Comparison of ENCODE assay signal across 19 cellular contexts in genomic region chr2:225072444-225072843, GRCh38. TPM values are rescaled to one million over a fixed set of nuclear protein-coding genes. Genes with fewer than 3 reads are reported as not detected.
DNase-seq lines count a peak whose midpoint lies in the region; ATAC-seq and TF ChIP-seq lines count a peak whose summit lies in the region.
"Had no signal": no experiment of that assay in that cellular context is flagged by ENCODE, and none has a peak within 500 bp of the region (broad histone marks: within the 10 kb centered on the region; RNA-seq: fewer than 3 reads in every experiment).

No MANE protein-coding gene starts in this region.

- H3K36me3 ChIP-seq in HUES6 (ENCODE audit: control insufficient read depth, insufficient read depth, low read length): no peaks in the 10 kb centered on the region
- H3K36me3 ChIP-seq: HAP-1 had no signal

- H3K4me3 Mint-ChIP-seq in WTC11: no peak overlapping the region
- H3K4me3 Mint-ChIP-seq: B cell; CD8-positive, alpha-beta T cell had no signal

- no peak for DNase-seq in WTC11 (ENCODE audit: low spot score)
- peak; percentile 9 for DNase-seq in iPS DF 19.7 (ENCODE audit: low read depth, low spot score)
- no peak for DNase-seq in islet precursor cell
- DNase-seq in NCI-H1092 treated with DMSO at 0.1 percent for 48 hours (lab: John Stamatoyannopoulos, UW): no peak
- DNase-seq: CD8-positive, alpha-beta T cell; COR-L47; DMS 273 treated with DMSO at 0.1 percent for 48 hours; DMS53; DND-41; EL had no signal

- no peaks in the 10 kb centered on the region for H3K27me3 ChIP-seq in HUES6 (ENCODE audit: control insufficient read depth, insufficient read depth, low read length)
- H3K27me3 ChIP-seq: BLaER1 treated with 17β-estradiol and CSF1 and Interleukin-3, amounts not matched to agents 10 nM and 100 nM had no signal

- peaks cover 15% of the 10 kb centered on the region for H3K36me3 Mint-ChIP-seq in WTC11
- H3K36me3 Mint-ChIP-seq: CD8-positive, alpha-beta T cell had no signal

- no peak for TF ChIP-seq CTCF in WTC11 (IDR thresholded peaks at IDR 0.05)

- peaks cover 33% of the 10 kb centered on the region for H3K4me1 Mint-ChIP-seq in WTC11
- H3K4me1 Mint-ChIP-seq: B cell had no signal

- POLR2A ChIA-PET in WTC11 (lab: Charles Lee): no interaction called here

- peak overlapping the region; percentile 49; the same call in 1 of the 2 replicates for H3K27ac ChIP-seq in HUES6 (ENCODE audit: low read depth, low read length)
- H3K27ac ChIP-seq: BLaER1 treated with 17β-estradiol and CSF1 and Interleukin-3, amounts not matched to agents 10 nM and 100 nM; HL-60 had no signal

- H3K27ac Mint-ChIP-seq in WTC11: no peak overlapping the region
- H3K27ac Mint-ChIP-seq: B cell; CD8-positive, alpha-beta T cell had no signal

- H3K9me3 Mint-ChIP-seq in WTC11: peaks cover 26% of the 10 kb centered on the region

- CTCF ChIA-PET in WTC11 (lab: Charles Lee): no interaction called here

- H3K9ac ChIP-seq in HUES6 (ENCODE audit: low read length): no peak overlapping the region
- H3K9ac ChIP-seq: BLaER1 treated with 17β-estradiol and CSF1 and Interleukin-3, amounts not matched to agents 10 nM and 100 nM had no signal

- peaks cover 27% of the 10 kb centered on the region for H3K4me1 ChIP-seq in HUES6 (ENCODE audit: control insufficient read depth, insufficient read depth, low read length)
- H3K4me1 ChIP-seq: HAP-1 had no signal

- peaks cover 7% of the 10 kb centered on the region for H3K27me3 Mint-ChIP-seq in WTC11 (ENCODE audit: low read depth)

- peaks cover 5% of the 10 kb centered on the region for H3K9me3 ChIP-seq in HUES6 (ENCODE audit: control insufficient read depth, insufficient read depth, low read depth, low read length)
- H3K9me3 ChIP-seq: HAP-1 had no signal

- peak overlapping the region; percentile 11; the same call in 1 of the 2 replicates for H3K4me3 ChIP-seq in HUES6 (ENCODE audit: low read depth, low read length)
- H3K4me3 ChIP-seq: BLaER1 treated with 17β-estradiol and CSF1 and Interleukin-3, amounts not matched to agents 10 nM and 100 nM; GM12878; HAP-1 had no signal

- ATAC-seq in WTC11: peak; percentile 22; the same call in 1 of the 2 replicates
- no peak for ATAC-seq in HG03469 (IDR thresholded peaks at IDR 0.05; ENCODE audit: unreplicated experiment)
- ATAC-seq in HG02840 (IDR thresholded peaks at IDR 0.05; ENCODE audit: low FRiP score, unreplicated experiment): no peak
- ATAC-seq: CD8-positive, alpha-beta T cell; GM12878 had no signal

TF ChIP-seq in WTC11, 78 proteins besides CTCF, POLR2A, EP300 and RAD21:
- TF ChIP-seq TEAD1 (CRISPR knock-in tag; IDR thresholded peaks at IDR 0.05) (no peak), ZMAT4 (CRISPR knock-in tag; IDR thresholded peaks at IDR 0.05) (peak; percentile 53; the same call in 1 of the 2 replicates), CREM (CRISPR knock-in tag; IDR thresholded peaks at IDR 0.05) (no peak), MYBL2 (CRISPR knock-in tag; IDR thresholded peaks at IDR 0.05) (no peak), FOXK1 (CRISPR knock-in tag; IDR thresholded peaks at IDR 0.05) (no peak), FOXP4 (CRISPR knock-in tag; IDR thresholded peaks at IDR 0.05) (no peak), JAZF1 (CRISPR knock-in tag; IDR thresholded peaks at IDR 0.05) (no peak), ARID4B (CRISPR knock-in tag; IDR thresholded peaks at IDR 0.05; ENCODE audit: borderline replicate concordance) (no peak)

RNA-seq across cellular contexts. Expression of gene DOCK10, which starts 30.2 kb away (rescaled TPM):
- total RNA-seq in WTC11 (2021): 0.76 to 2.9 TPM (median 1.6 TPM) in 3 replicates
- total RNA-seq: G401 had no signal
